10 cellular contexts compared by ENCODE assay signal in genomic region chr22:42889290-42889689, GRCh38. TPM values are rescaled to one million over a fixed set of nuclear protein-coding genes. Genes with fewer than 3 reads are reported as not detected.
A peak's percentile ranks its signal among the peaks of the same experiment; 100 is the strongest.
DNase-seq lines count a peak whose midpoint lies in the region; ATAC-seq, FAIRE-seq and TF ChIP-seq lines count a peak whose summit lies in the region.
"Had no signal": no experiment of that assay in that cellular context is flagged by ENCODE, and none has a peak within 500 bp of the region (broad histone marks: within the 10 kb centered on the region; RNA-seq: fewer than 3 reads in every experiment).

No MANE protein-coding gene starts in this region.

- no peaks in the 10 kb centered on the region for H3K27me3 ChIP-seq in pancreas

- H3K4me3 Mint-ChIP-seq in T-helper 2 cell treated with Interferon-gamma antibody and Interleukin-4, amounts not matched to agents 5 μg/mL and 100 μg/mL, for 36 hours = peak overlapping the region; percentile 45
- H3K4me3 Mint-ChIP-seq in neural crest cell (no peak overlapping the region), T-cell (peak overlapping the region in 1 of 3 donors; percentile 1)

- no peak for FAIRE-seq in pancreas (lab: Jason Lieb, UNC)

- peaks cover 0 to 11% (median 0%) of the 10 kb centered on the region in 3 donors for H3K36me3 ChIP-seq in pancreas

- in situ Hi-C loops in GM13977 (cut with MboI; ENCODE audit: low pct_unique_long_range_greater_than_20kb, low sequenced_read_pairs, unreplicated experiment) = no loop called here

- H3K4me3 ChIP-seq in pancreas = no peak overlapping the region

- no peaks in the 10 kb centered on the region for H3K9me3 ChIP-seq in pancreas

- H3K27me3 Mint-ChIP-seq in T-helper 2 cell treated with Interferon-gamma antibody and Interleukin-4, amounts not matched to agents 5 μg/mL and 100 μg/mL, for 36 hours (ENCODE audit: low read depth) = no peaks in the 10 kb centered on the region
- H3K27me3 Mint-ChIP-seq in neural crest cell (ENCODE audit: low read depth) (no peaks in the 10 kb centered on the region), T-cell (no peaks in the 10 kb centered on the region)

- POLR2A ChIA-PET in T-cell (lab: Charles Lee) = no interaction called here

- peak overlapping the region in 2 of 4 donors; percentile 91 to 93 for H3K27ac ChIP-seq in pancreas
- H3K27ac ChIP-seq: KMS-11, VCaP had no signal

- DNase-seq in GM13977 (ENCODE audit: low spot score) (peak; percentile 89), neural crest cell (ENCODE audit: low read depth, low spot score) (no peak), pancreas (no peak), AG08396 (ENCODE audit: low spot score) (no peak), T-cell (no peak)
- no peak for DNase-seq in T-helper 2 cell treated with Interferon-gamma antibody and Interleukin-4, amounts not matched to agents 5 μg/mL and 100 μg/mL, for 36 hours (ENCODE audit: low spot score)

- H3K36me3 Mint-ChIP-seq in T-helper 2 cell treated with Interferon-gamma antibody and Interleukin-4, amounts not matched to agents 5 μg/mL and 100 μg/mL, for 36 hours (ENCODE audit: low read depth) = peaks cover 23% of the 10 kb centered on the region
- peaks cover 14% of the 10 kb centered on the region for H3K36me3 Mint-ChIP-seq in neural crest cell (ENCODE audit: low read depth)
- peaks cover 25% of the 10 kb centered on the region for H3K36me3 Mint-ChIP-seq in T-cell

- 85 to 92% methylated on average over 4 of the region's 4 CpGs for WGBS in pancreas, 2 donors

- intact Hi-C loops in pancreas (cut with DNase I) = no loop called here

- no peaks in the 10 kb centered on the region for H3K9me3 Mint-ChIP-seq in T-helper 2 cell treated with Interferon-gamma antibody and Interleukin-4, amounts not matched to agents 5 μg/mL and 100 μg/mL, for 36 hours
- no peaks in the 10 kb centered on the region for H3K9me3 Mint-ChIP-seq in neural crest cell
- H3K9me3 Mint-ChIP-seq in T-cell = no peaks in the 10 kb centered on the region

- H3K27ac Mint-ChIP-seq in T-helper 2 cell treated with Interferon-gamma antibody and Interleukin-4, amounts not matched to agents 5 μg/mL and 100 μg/mL, for 36 hours = peak overlapping the region; percentile 83
- H3K27ac Mint-ChIP-seq in neural crest cell (ENCODE audit: unreplicated experiment) = peak overlapping the region; percentile 63
- H3K27ac Mint-ChIP-seq in T-cell = peak overlapping the region in 1 of 2 donors; percentile 68

- peaks cover 65 to 83% (median 68%) of the 10 kb centered on the region in 3 donors for H3K4me1 ChIP-seq in pancreas

- peaks cover 20% of the 10 kb centered on the region for H3K4me1 Mint-ChIP-seq in T-helper 2 cell treated with Interferon-gamma antibody and Interleukin-4, amounts not matched to agents 5 μg/mL and 100 μg/mL, for 36 hours (ENCODE audit: low read depth)
- peaks cover 10% of the 10 kb centered on the region for H3K4me1 Mint-ChIP-seq in neural crest cell
- peaks cover 10 to 33% (median 21%) of the 10 kb centered on the region in 3 donors for H3K4me1 Mint-ChIP-seq in T-cell

- ATAC-seq in HG02642 (IDR thresholded peaks at IDR 0.05; ENCODE audit: poor library complexity, unreplicated experiment) (peak; percentile 49), pancreas (no peak), HG03045 (IDR thresholded peaks at IDR 0.05; ENCODE audit: unreplicated experiment) (no peak), T-cell (replicated peaks in 1 of 4) (no peak)

- CTCF ChIA-PET in T-cell (lab: Charles Lee) = no interaction called here

- no peak for TF ChIP-seq CTCF in GM13977 (IDR thresholded peaks at IDR 0.05; ENCODE audit: extremely low read depth, insufficient read depth, missing control alignments)
- no peak for TF ChIP-seq CTCF in neural crest cell (conservative IDR thresholded peaks at IDR 0.05)
- no peak for TF ChIP-seq CTCF in pancreas (IDR thresholded peaks at IDR 0.05)

RNA-seq across cellular contexts. Expression of gene ARFGAP3, which starts 32.2 kb away (rescaled TPM):
- total RNA-seq in neural crest cell (28.4 and 29.9 TPM in 2 replicates), pancreas (10 to 100 TPM; 54.8 to 75.3 (median 62.1) TPM), T-cell (10 to 100 TPM; 25.7 to 32.5 (median 30.2) TPM)
- 10 to 100 TPM; 39.1 to 45.4 TPM for polyA plus RNA-seq in pancreas
